Comparison of ENCODE assay signal across 38 cellular contexts in genomic region chr6:38925110-38925509, GRCh38.
"Had no signal": no experiment of that assay in that cellular context is flagged by ENCODE, and none has a peak within 500 bp of the region (broad histone marks: within the 10 kb centered on the region; RNA-seq: fewer than 3 reads in every experiment).

No MANE protein-coding gene starts in this region.

- H3K36me3 Mint-ChIP-seq: activated naive CD4-positive, alpha-beta T cell treated with anti-CD3 and anti-CD28 coated beads, Interleukin-2, amount 10 ng/mL, durations not matched to agents 7 days and 5 days; activated naive CD4-positive, alpha-beta T cell treated with anti-CD3 and anti-CD28 coated beads, Interleukin-2, amount 50 U/mL, for 24 hours; activated naive CD4-positive, alpha-beta T cell treated with anti-CD3 and anti-CD28 coated beads, Interleukin-2, amount 50 U/mL, for 72 hours; activated naive CD8-positive, alpha-beta T cell; activated naive CD8-positive, alpha-beta T cell treated with anti-CD3 and anti-CD28 coated beads for 36 hours; activated naive CD8-positive, alpha-beta T cell treated with anti-CD3 and anti-CD28 coated beads, Interleukin-2, amount 10 ng/mL, durations not matched to agents 7 days and 5 days; brain had no signal

- H3K27ac Mint-ChIP-seq: activated naive CD4-positive, alpha-beta T cell treated with anti-CD3 and anti-CD28 coated beads for 36 hours; activated naive CD4-positive, alpha-beta T cell treated with anti-CD3 and anti-CD28 coated beads, Interleukin-2, amount 10 ng/mL, durations not matched to agents 7 days and 5 days; activated naive CD4-positive, alpha-beta T cell treated with anti-CD3 and anti-CD28 coated beads, Interleukin-2, amount 50 U/mL, for 24 hours; activated naive CD4-positive, alpha-beta T cell treated with anti-CD3 and anti-CD28 coated beads, Interleukin-2, amount 50 U/mL, for 72 hours; activated naive CD8-positive, alpha-beta T cell; activated naive CD8-positive, alpha-beta T cell treated with anti-CD3 and anti-CD28 coated beads for 36 hours; activated naive CD8-positive, alpha-beta T cell treated with anti-CD3 and anti-CD28 coated beads, Interleukin-2, amount 10 ng/mL, durations not matched to agents 7 days and 5 days; activated naive CD8-positive, alpha-beta T cell treated with anti-CD3 and anti-CD28 coated beads, Interleukin-2, amount 50 U/mL, for 24 hours; activated T-cell treated with anti-CD3 and anti-CD28 coated beads, Interleukin-2, amount 50 U/mL, for 24 hours; activated T-cell treated with anti-CD3 and anti-CD28 coated beads, Interleukin-2, amount 50 U/mL, for 72 hours; activated T-helper 1 cell treated with anti-CD3 and anti-CD28 coated beads, Interleukin-12 subunit alpha, Interleukin-12 subunit beta, Interleukin-2, Interleukin-4 antibody, amounts not matched to agents 30 ng/mL and 10 ng/mL and 1 ng/mL, durations not matched to agents 14 hours and 24 hours and 36 hours; activated T-helper 17 cell treated with anti-CD3 and anti-CD28 coated beads, Interleukin-2, amount 50 U/mL, for 72 hours; activated T-helper 2 cell treated with anti-CD3 and anti-CD28 coated beads, Interferon-gamma antibody, Interleukin-2, Interleukin-4, amounts not matched to agents 10 μg/mL and 5 μg/mL and 100 μg/mL, durations not matched to agents 14 hours and 24 hours and 36 hours; brain had no signal

- H3K27ac ChIP-seq: adrenal gland, ascending aorta, body of pancreas, brain microvascular endothelial cell, breast epithelium, cardiac muscle cell had no signal

- DNase-seq: activated effector memory CD4-positive, alpha-beta T cell treated with anti-CD3 and anti-CD28 coated beads, Interleukin-2, amount 50 U/mL, for 16 hours; activated effector memory CD4-positive, alpha-beta T cell treated with Interleukin-2 at 50 U/mL for 16 hours; activated gamma-delta T cell; activated gamma-delta T cell treated with Interleukin-2 at 50 U/mL for 16 hours; activated naive CD4-positive, alpha-beta T cell; activated naive CD4-positive, alpha-beta T cell treated with anti-CD3 and anti-CD28 coated beads for 36 hours; activated naive CD4-positive, alpha-beta T cell treated with anti-CD3 and anti-CD28 coated beads, Interleukin-2, amount 10 ng/mL, durations not matched to agents 7 days and 5 days; activated naive CD4-positive, alpha-beta T cell treated with anti-CD3 and anti-CD28 coated beads, Interleukin-2, amount 50 U/mL, for 16 hours; activated naive CD4-positive, alpha-beta T cell treated with Interleukin-2 at 50 U/mL for 16 hours; activated naive CD8-positive, alpha-beta T cell treated with anti-CD3 and anti-CD28 coated beads for 36 hours; activated naive CD8-positive, alpha-beta T cell treated with anti-CD3 and anti-CD28 coated beads, Interleukin-2, amount 10 ng/mL, durations not matched to agents 7 days and 5 days; activated naive CD8-positive, alpha-beta T cell treated with anti-CD3 and anti-CD28 coated beads, Interleukin-2, amount 50 U/mL, for 24 hours; activated T-cell treated with anti-CD3 and anti-CD28 coated beads, Interleukin-2, amount 50 U/mL, for 1 hour; activated T-cell treated with anti-CD3 and anti-CD28 coated beads, Interleukin-2, amount 50 U/mL, for 24 hours; activated T-cell treated with anti-CD3 and anti-CD28 coated beads, Interleukin-2, amount 50 U/mL, for 4 hours; activated T-cell treated with anti-CD3 and anti-CD28 coated beads, Interleukin-2, amount 50 U/mL, for 48 hours; activated T-cell treated with anti-CD3 and anti-CD28 coated beads, Interleukin-2, amount 50 U/mL, for 72 hours; adrenal gland; amniotic stem cell; amygdala; anterior cingulate cortex; aorta; body of pancreas; brain microvascular endothelial cell; caudate nucleus; central memory CD4-positive, alpha-beta T cell; cerebellar nuclear complex had no signal

- H3K4me3 Mint-ChIP-seq: activated naive CD4-positive, alpha-beta T cell treated with anti-CD3 and anti-CD28 coated beads for 36 hours; activated naive CD4-positive, alpha-beta T cell treated with anti-CD3 and anti-CD28 coated beads, Interleukin-2, amount 10 ng/mL, durations not matched to agents 7 days and 5 days; activated naive CD4-positive, alpha-beta T cell treated with anti-CD3 and anti-CD28 coated beads, Interleukin-2, amount 50 U/mL, for 24 hours; activated naive CD8-positive, alpha-beta T cell; activated naive CD8-positive, alpha-beta T cell treated with anti-CD3 and anti-CD28 coated beads for 36 hours; activated naive CD8-positive, alpha-beta T cell treated with anti-CD3 and anti-CD28 coated beads, Interleukin-2, amount 10 ng/mL, durations not matched to agents 7 days and 5 days; activated naive CD8-positive, alpha-beta T cell treated with anti-CD3 and anti-CD28 coated beads, Interleukin-2, amount 50 U/mL, for 24 hours; activated T-cell treated with anti-CD3 and anti-CD28 coated beads, Interleukin-2, amount 50 U/mL, for 24 hours; activated T-cell treated with anti-CD3 and anti-CD28 coated beads, Interleukin-2, amount 50 U/mL, for 4 hours; activated T-cell treated with anti-CD3 and anti-CD28 coated beads, Interleukin-2, amount 50 U/mL, for 72 hours; activated T-helper 1 cell treated with anti-CD3 and anti-CD28 coated beads, Interleukin-12 subunit alpha, Interleukin-12 subunit beta, Interleukin-2, Interleukin-4 antibody, amounts not matched to agents 30 ng/mL and 10 ng/mL and 1 ng/mL, durations not matched to agents 14 hours and 24 hours and 36 hours; activated T-helper 17 cell treated with anti-CD3 and anti-CD28 coated beads, Interleukin-2, amount 50 U/mL, for 72 hours; brain; central memory CD8-positive, alpha-beta T cell had no signal

- H3K4me1 ChIP-seq: adrenal gland, ascending aorta, body of pancreas, breast epithelium had no signal

- H3K27me3 ChIP-seq: adrenal gland, ascending aorta, body of pancreas, cardiac muscle cell had no signal

- H3K27me3 Mint-ChIP-seq: activated naive CD8-positive, alpha-beta T cell treated with anti-CD3 and anti-CD28 coated beads for 36 hours; activated naive CD8-positive, alpha-beta T cell treated with anti-CD3 and anti-CD28 coated beads, Interleukin-2, amount 50 U/mL, for 24 hours had no signal

- H3K4me1 Mint-ChIP-seq: activated naive CD4-positive, alpha-beta T cell treated with anti-CD3 and anti-CD28 coated beads, Interleukin-2, amount 10 ng/mL, durations not matched to agents 7 days and 5 days; activated naive CD4-positive, alpha-beta T cell treated with anti-CD3 and anti-CD28 coated beads, Interleukin-2, amount 50 U/mL, for 24 hours; activated naive CD8-positive, alpha-beta T cell treated with anti-CD3 and anti-CD28 coated beads for 36 hours; activated naive CD8-positive, alpha-beta T cell treated with anti-CD3 and anti-CD28 coated beads, Interleukin-2, amount 50 U/mL, for 24 hours; activated T-helper 17 cell treated with anti-CD3 and anti-CD28 coated beads, Interleukin-2, amount 50 U/mL, for 72 hours; brain; central memory CD8-positive, alpha-beta T cell had no signal

- H3K36me3 ChIP-seq: adrenal gland, ascending aorta, brain microvascular endothelial cell, breast epithelium, cardiac muscle cell had no signal

- ATAC-seq: activated naive CD4-positive, alpha-beta T cell treated with anti-CD3 and anti-CD28 coated beads, Interleukin-2, amount 50 U/mL, for 72 hours; activated naive CD8-positive, alpha-beta T cell treated with anti-CD3 and anti-CD28 coated beads, Interleukin-2, amount 50 U/mL, for 24 hours; activated T-cell treated with anti-CD3 and anti-CD28 coated beads, Interleukin-2, amount 50 U/mL, for 4 hours; activated T-cell treated with anti-CD3 and anti-CD28 coated beads, Interleukin-2, amount 50 U/mL, for 72 hours; activated T-helper 17 cell treated with anti-CD3 and anti-CD28 coated beads, Interleukin-2, amount 50 U/mL, for 72 hours; body of pancreas had no signal

- H3K4me3 ChIP-seq: adrenal gland, ascending aorta, body of pancreas, breast epithelium, cardiac muscle cell had no signal

- H3K9me3 Mint-ChIP-seq: activated naive CD4-positive, alpha-beta T cell treated with anti-CD3 and anti-CD28 coated beads for 36 hours; activated naive CD4-positive, alpha-beta T cell treated with anti-CD3 and anti-CD28 coated beads, Interleukin-2, amount 10 ng/mL, durations not matched to agents 7 days and 5 days; activated naive CD4-positive, alpha-beta T cell treated with anti-CD3 and anti-CD28 coated beads, Interleukin-2, amount 50 U/mL, for 24 hours; activated naive CD4-positive, alpha-beta T cell treated with anti-CD3 and anti-CD28 coated beads, Interleukin-2, amount 50 U/mL, for 72 hours; activated naive CD8-positive, alpha-beta T cell treated with anti-CD3 and anti-CD28 coated beads for 36 hours; activated naive CD8-positive, alpha-beta T cell treated with anti-CD3 and anti-CD28 coated beads, Interleukin-2, amount 10 ng/mL, durations not matched to agents 7 days and 5 days; activated naive CD8-positive, alpha-beta T cell treated with anti-CD3 and anti-CD28 coated beads, Interleukin-2, amount 50 U/mL, for 24 hours; activated T-cell treated with anti-CD3 and anti-CD28 coated beads, Interleukin-2, amount 50 U/mL, for 24 hours; activated T-cell treated with anti-CD3 and anti-CD28 coated beads, Interleukin-2, amount 50 U/mL, for 4 hours; activated T-cell treated with anti-CD3 and anti-CD28 coated beads, Interleukin-2, amount 50 U/mL, for 72 hours; activated T-helper 1 cell treated with anti-CD3 and anti-CD28 coated beads, Interleukin-12 subunit alpha, Interleukin-12 subunit beta, Interleukin-2, Interleukin-4 antibody, amounts not matched to agents 30 ng/mL and 10 ng/mL and 1 ng/mL, durations not matched to agents 14 hours and 24 hours and 36 hours; activated T-helper 17 cell treated with anti-CD3 and anti-CD28 coated beads, Interleukin-2, amount 50 U/mL, for 72 hours; activated T-helper 2 cell treated with anti-CD3 and anti-CD28 coated beads, Interferon-gamma antibody, Interleukin-2, Interleukin-4, amounts not matched to agents 10 μg/mL and 5 μg/mL and 100 μg/mL, durations not matched to agents 14 hours and 24 hours and 36 hours; brain; central memory CD8-positive, alpha-beta T cell had no signal

- H3K9me3 ChIP-seq: adrenal gland, ascending aorta, body of pancreas, breast epithelium had no signal
